23 cellular contexts compared by ENCODE assay signal in the genomic region with DNA sequence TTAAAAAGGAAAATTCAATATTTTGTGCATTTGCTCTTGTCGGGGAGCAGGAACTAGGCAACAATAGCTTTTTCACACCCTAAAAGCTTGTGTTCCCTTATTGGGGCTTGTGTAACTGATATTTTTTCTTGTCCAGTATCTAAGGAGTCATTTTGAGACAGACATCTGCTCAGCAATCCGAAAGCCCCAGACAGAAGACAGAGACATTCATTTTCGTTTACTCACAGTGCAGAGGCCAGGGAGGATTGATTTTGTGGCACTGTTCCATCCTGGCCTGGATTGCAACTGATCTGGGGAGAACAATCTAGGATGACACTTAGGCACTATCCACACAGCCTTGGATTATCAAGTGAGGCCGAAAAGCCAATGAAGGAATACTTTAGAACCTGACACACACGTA. TPM values are rescaled to one million over a fixed set of nuclear protein-coding genes. Genes with fewer than 3 reads are reported as not detected.
DNase-seq lines count a peak whose midpoint lies in the region; ATAC-seq and TF ChIP-seq lines count a peak whose summit lies in the region.
"Had no signal": no experiment of that assay in that cellular context is flagged by ENCODE, and none has a peak within 500 bp of the region (broad histone marks: within the 10 kb centered on the region; RNA-seq: fewer than 3 reads in every experiment).

No MANE protein-coding gene starts in this region.

- peak overlapping the region; percentile 64 for H3K27ac ChIP-seq in OCI-LY3 (ENCODE audit: low read length)
- no peak overlapping the region for H3K27ac ChIP-seq in fibroblast of lung (ENCODE audit: insufficient read depth, low read length)
- H3K27ac ChIP-seq in smooth muscle cell (ENCODE audit: low read depth) = peak overlapping the region; percentile 79
- H3K27ac ChIP-seq: dorsolateral prefrontal cortex, heart left ventricle, KMS-11, SJCRH30, suprapubic skin had no signal

- DNase-seq in fibroblast of lung (ENCODE audit: low read depth in 2 of 2) (peak; percentile 8 to 59), smooth muscle cell (lab: John Stamatoyannopoulos, UW; ENCODE audit: unreplicated experiment) (no peak), NCI-H2196 (lab: John Stamatoyannopoulos, UW; ENCODE audit: unreplicated experiment) (no peak)
- DNase-seq: activated CD8-positive, alpha-beta memory T cell treated with anti-CD3 and anti-CD28 coated beads for 24 hours; C1 segment of cervical spinal cord; DMS53; dorsolateral prefrontal cortex; erythroblast; H9; heart left ventricle; naive thymus-derived CD4-positive, alpha-beta T cell; NCI-H1105; PC-3; posterior cingulate gyrus had no signal

- no peaks in the 10 kb centered on the region for H4K20me1 ChIP-seq in OCI-LY3 (ENCODE audit: insufficient read depth, low read length)
- H4K20me1 ChIP-seq in fibroblast of lung (ENCODE audit: control insufficient read depth, extremely low read depth, insufficient read depth, low read length) = no peaks in the 10 kb centered on the region
- no peaks in the 10 kb centered on the region for H4K20me1 ChIP-seq in smooth muscle cell (ENCODE audit: low read depth)

- WGBS in smooth muscle cell (ENCODE audit: low lambda C conversion rate) = 47% methylated on average over 5 of the region's 5 CpGs

- H3K4me2 ChIP-seq in OCI-LY3 (ENCODE audit: low read length) = peak overlapping the region; percentile 58
- no peak overlapping the region for H3K4me2 ChIP-seq in fibroblast of lung (ENCODE audit: extremely low read depth, insufficient read depth, low read length)
- no peak overlapping the region for H3K4me2 ChIP-seq in smooth muscle cell
- H3K4me2 ChIP-seq: KMS-11 had no signal

- no peaks in the 10 kb centered on the region for H3K27me3 ChIP-seq in OCI-LY3 (ENCODE audit: low read depth, low read length)
- no peaks in the 10 kb centered on the region for H3K27me3 ChIP-seq in fibroblast of lung (ENCODE audit: control insufficient read depth, insufficient read depth, low read length)
- no peaks in the 10 kb centered on the region for H3K27me3 ChIP-seq in smooth muscle cell (ENCODE audit: low read depth)
- H3K27me3 ChIP-seq: heart left ventricle, SJCRH30, suprapubic skin had no signal

- H3K79me2 ChIP-seq in OCI-LY3 (ENCODE audit: low read length) = no peaks in the 10 kb centered on the region
- H3K79me2 ChIP-seq in fibroblast of lung (ENCODE audit: control insufficient read depth, insufficient read depth, low read length) = no peaks in the 10 kb centered on the region
- no peaks in the 10 kb centered on the region for H3K79me2 ChIP-seq in smooth muscle cell (ENCODE audit: low read depth)

- no peak for TF ChIP-seq CTCF in OCI-LY3 (IDR thresholded peaks at IDR 0.05; ENCODE audit: low read depth, low read length)
- no peak for TF ChIP-seq CTCF in fibroblast of lung (conservative IDR thresholded peaks at IDR 0.05 in 1 of 2, IDR thresholded peaks at IDR 0.05 in 1 of 2; ENCODE audit: low read depth in 1 of 2, low read length in 2 of 2)
- TF ChIP-seq CTCF in smooth muscle cell (IDR thresholded peaks at IDR 0.05; ENCODE audit: borderline replicate concordance, insufficient read depth, poor library complexity, severe bottlenecking) = no peak

- H3K9ac ChIP-seq in OCI-LY3 (ENCODE audit: low read length) = no peak overlapping the region
- H3K9ac ChIP-seq in fibroblast of lung (ENCODE audit: insufficient read depth, low read length) = no peak overlapping the region
- H3K9ac ChIP-seq in smooth muscle cell (ENCODE audit: low read depth) = no peak overlapping the region
- H3K9ac ChIP-seq: KMS-11 had no signal

- ATAC-seq in GM19351 (IDR thresholded peaks at IDR 0.05; ENCODE audit: unreplicated experiment) (peak; percentile 59), GM19452 (IDR thresholded peaks at IDR 0.05; ENCODE audit: unreplicated experiment) (no peak), GM19023 (IDR thresholded peaks at IDR 0.05; ENCODE audit: unreplicated experiment) (no peak)
- ATAC-seq: heart left ventricle; naive thymus-derived CD4-positive, alpha-beta T cell; PC-3 had no signal

- H3K4me3 ChIP-seq in OCI-LY3 (ENCODE audit: low read length) = no peak overlapping the region
- H3K4me3 ChIP-seq in fibroblast of lung (replicated peaks in 1 of 4; ENCODE audit: control extremely low read depth in 1 of 4, insufficient read depth in 1 of 4, low read depth in 3 of 4, low read length in 4 of 4) = no peak overlapping the region
- no peak overlapping the region for H3K4me3 ChIP-seq in smooth muscle cell
- H3K4me3 ChIP-seq: dorsolateral prefrontal cortex, heart left ventricle, lung, SJCRH30, suprapubic skin had no signal

- peaks cover 3% of the 10 kb centered on the region for H3K36me3 ChIP-seq in OCI-LY3 (replicated peaks; ENCODE audit: low read depth, low read length)
- no peaks in the 10 kb centered on the region for H3K36me3 ChIP-seq in fibroblast of lung (ENCODE audit: control insufficient read depth, insufficient read depth, low read length)
- H3K36me3 ChIP-seq in smooth muscle cell (ENCODE audit: low read depth) = no peaks in the 10 kb centered on the region
- H3K36me3 ChIP-seq: heart left ventricle, SJCRH30, suprapubic skin had no signal

- H3K9me3 ChIP-seq in OCI-LY3 (ENCODE audit: insufficient read depth, low read length) (no peaks in the 10 kb centered on the region), fibroblast of lung (ENCODE audit: control insufficient read depth, insufficient read depth, low read depth, low read length) (no peaks in the 10 kb centered on the region), smooth muscle cell (replicated peaks; ENCODE audit: low read depth) (no peaks in the 10 kb centered on the region)
- H3K9me3 ChIP-seq: heart left ventricle, SJCRH30, suprapubic skin had no signal

- H3K4me1 ChIP-seq in OCI-LY3 (ENCODE audit: low read length) = peaks cover 54% of the 10 kb centered on the region
- no peaks in the 10 kb centered on the region for H3K4me1 ChIP-seq in fibroblast of lung (ENCODE audit: control insufficient read depth, extremely low read depth, insufficient read depth, low read length)
- no peaks in the 10 kb centered on the region for H3K4me1 ChIP-seq in smooth muscle cell (ENCODE audit: low read depth)
- H3K4me1 ChIP-seq: heart left ventricle, suprapubic skin had no signal

- 0 out of 2 replicates have a peak overlapping the region, but pooled peaks have one; percentile 23 for H2AFZ ChIP-seq in OCI-LY3 (ENCODE audit: low read depth, low read length)
- no peak overlapping the region for H2AFZ ChIP-seq in fibroblast of lung (ENCODE audit: low read length)
- H2AFZ ChIP-seq in smooth muscle cell (ENCODE audit: low read depth) = no peak overlapping the region

- no peaks in the 10 kb centered on the region for H3F3A ChIP-seq in smooth muscle cell (ENCODE audit: low read depth)

RNA-seq across cellular contexts. Expression of a gene that starts 27.4 kb away (rescaled TPM):
- total RNA-seq in fibroblast of lung (0.17 and 0.26 TPM in 2 replicates), smooth muscle cell (0.31 and 1.0 TPM in 2 replicates)
- polyA plus RNA-seq in fibroblast of lung (0.22 and 0.26 TPM in 2 replicates), smooth muscle cell (1.1 TPM in 2 replicates)
- polyA plus RNA-seq in fibroblast of lung (2012) = 0.20 TPM in 1 of 2 replicates, not detected in the other
- polyA minus RNA-seq in fibroblast of lung (ENCODE audit: low replicate concordance) = not detected in 2 replicates
- total RNA-seq: cardiac septum; naive thymus-derived CD4-positive, alpha-beta T cell; suprapubic skin had no signal
- polyA plus RNA-seq: heart left ventricle; naive thymus-derived CD4-positive, alpha-beta T cell had no signal

Comparison
In these comparisons a context has a peak if more than half of its experiments do, and no peak if none do; other contexts are left out.
1. DNase-seq: peak in fibroblast of lung (2 of 2); none in smooth muscle cell (single experiment) and NCI-H2196 (single experiment).